ENCODE assay signal across 1 cellular context in genomic region chr7:119724041-119724792, GRCh38.
TF ChIP-seq lines count a peak whose summit lies in the region.

No MANE protein-coding gene starts in this region.

TF ChIP-seq in SK-N-SH, 30 proteins besides CTCF, POLR2A, EP300 and RAD21 (continued from another document):
- TF ChIP-seq, protein P1, sequence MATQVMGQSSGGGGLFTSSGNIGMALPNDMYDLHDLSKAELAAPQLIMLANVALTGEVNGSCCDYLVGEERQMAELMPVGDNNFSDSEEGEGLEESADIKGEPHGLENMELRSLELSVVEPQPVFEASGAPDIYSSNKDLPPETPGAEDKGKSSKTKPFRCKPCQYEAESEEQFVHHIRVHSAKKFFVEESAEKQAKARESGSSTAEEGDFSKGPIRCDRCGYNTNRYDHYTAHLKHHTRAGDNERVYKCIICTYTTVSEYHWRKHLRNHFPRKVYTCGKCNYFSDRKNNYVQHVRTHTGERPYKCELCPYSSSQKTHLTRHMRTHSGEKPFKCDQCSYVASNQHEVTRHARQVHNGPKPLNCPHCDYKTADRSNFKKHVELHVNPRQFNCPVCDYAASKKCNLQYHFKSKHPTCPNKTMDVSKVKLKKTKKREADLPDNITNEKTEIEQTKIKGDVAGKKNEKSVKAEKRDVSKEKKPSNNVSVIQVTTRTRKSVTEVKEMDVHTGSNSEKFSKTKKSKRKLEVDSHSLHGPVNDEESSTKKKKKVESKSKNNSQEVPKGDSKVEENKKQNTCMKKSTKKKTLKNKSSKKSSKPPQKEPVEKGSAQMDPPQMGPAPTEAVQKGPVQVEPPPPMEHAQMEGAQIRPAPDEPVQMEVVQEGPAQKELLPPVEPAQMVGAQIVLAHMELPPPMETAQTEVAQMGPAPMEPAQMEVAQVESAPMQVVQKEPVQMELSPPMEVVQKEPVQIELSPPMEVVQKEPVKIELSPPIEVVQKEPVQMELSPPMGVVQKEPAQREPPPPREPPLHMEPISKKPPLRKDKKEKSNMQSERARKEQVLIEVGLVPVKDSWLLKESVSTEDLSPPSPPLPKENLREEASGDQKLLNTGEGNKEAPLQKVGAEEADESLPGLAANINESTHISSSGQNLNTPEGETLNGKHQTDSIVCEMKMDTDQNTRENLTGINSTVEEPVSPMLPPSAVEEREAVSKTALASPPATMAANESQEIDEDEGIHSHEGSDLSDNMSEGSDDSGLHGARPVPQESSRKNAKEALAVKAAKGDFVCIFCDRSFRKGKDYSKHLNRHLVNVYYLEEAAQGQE (IDR thresholded peaks at IDR 0.05; ENCODE audit: low read depth, low read length): no peak
- no peak for TF ChIP-seq FOXM1 (IDR thresholded peaks at IDR 0.05; ENCODE audit: low read depth)
- no peak for TF ChIP-seq RFX5 (IDR thresholded peaks at IDR 0.05; ENCODE audit: low read length)
- TF ChIP-seq RXRA (IDR thresholded peaks at IDR 0.05; ENCODE audit: borderline replicate concordance, low read depth): no peak
- TF ChIP-seq TEAD4 (IDR thresholded peaks at IDR 0.05; ENCODE audit: borderline replicate concordance, insufficient read depth): no peak
- TF ChIP-seq, protein P2, sequence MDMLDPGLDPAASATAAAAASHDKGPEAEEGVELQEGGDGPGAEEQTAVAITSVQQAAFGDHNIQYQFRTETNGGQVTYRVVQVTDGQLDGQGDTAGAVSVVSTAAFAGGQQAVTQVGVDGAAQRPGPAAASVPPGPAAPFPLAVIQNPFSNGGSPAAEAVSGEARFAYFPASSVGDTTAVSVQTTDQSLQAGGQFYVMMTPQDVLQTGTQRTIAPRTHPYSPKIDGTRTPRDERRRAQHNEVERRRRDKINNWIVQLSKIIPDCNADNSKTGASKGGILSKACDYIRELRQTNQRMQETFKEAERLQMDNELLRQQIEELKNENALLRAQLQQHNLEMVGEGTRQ (IDR thresholded peaks at IDR 0.05; ENCODE audit: borderline replicate concordance, low read depth, low read length): no peak
- no peak for TF ChIP-seq CHD2 (IDR thresholded peaks at IDR 0.05; ENCODE audit: low read length, partially characterized antibody)
- TF ChIP-seq MXI1 (IDR thresholded peaks at IDR 0.05; ENCODE audit: low read depth, low read length): no peak
